Comparison of ENCODE assay signal across 25 cellular contexts in genomic region chr4:138689182-138689546, GRCh38.
"Had no signal": no experiment of that assay in that cellular context is flagged by ENCODE, and none has a peak within 500 bp of the region (broad histone marks: within the 10 kb centered on the region; RNA-seq: fewer than 3 reads in every experiment).

No MANE protein-coding gene starts in this region.

- H3K27ac ChIP-seq: brain microvascular endothelial cell, coronary artery, dorsolateral prefrontal cortex, esophagus muscularis mucosa had no signal

- H3K4me3 ChIP-seq: coronary artery, dorsolateral prefrontal cortex, esophagus muscularis mucosa had no signal

- H3K27me3 ChIP-seq: brain microvascular endothelial cell, dorsolateral prefrontal cortex had no signal

- H3K36me3 ChIP-seq: brain microvascular endothelial cell, esophagus muscularis mucosa had no signal

- ATAC-seq: activated CD4-positive, CD25-positive, alpha-beta regulatory T cell treated with anti-CD3 and anti-CD28 coated beads, Interleukin-2, amount 50 U/mL, for 24 hours; activated CD8-positive, alpha-beta T cell treated with anti-CD3 and anti-CD28 coated beads for 36 hours; activated T-cell treated with anti-CD3 and anti-CD28 coated beads, Interleukin-2, amount 50 U/mL, for 4 hours; activated T-helper 17 cell treated with anti-CD3 and anti-CD28 coated beads, Interleukin-2, amount 50 U/mL, for 72 hours; T-helper 17 cell had no signal

- DNase-seq: activated B cell treated with CpG ODN at 0.5 μM for 24 hours; activated CD4-positive, alpha-beta T cell treated with anti-CD3 and anti-CD28 coated beads for 48 hours; activated CD4-positive, alpha-beta T cell treated with anti-CD3 and anti-CD28 coated beads, Interleukin-2, amount 50 U/mL, for 1 hour; activated CD4-positive, alpha-beta T cell treated with anti-CD3 and anti-CD28 coated beads, Interleukin-2, amount 50 U/mL, for 48 hours; activated CD8-positive, alpha-beta memory T cell treated with anti-CD3 and anti-CD28 coated beads for 24 hours; activated CD8-positive, alpha-beta T cell treated with anti-CD3 and anti-CD28 coated beads for 36 hours; activated effector memory CD4-positive, alpha-beta T cell treated with Interleukin-2 at 50 U/mL for 16 hours; activated gamma-delta T cell treated with Interleukin-2 at 50 U/mL for 16 hours; activated naive CD4-positive, alpha-beta T cell treated with anti-CD3 and anti-CD28 coated beads, Interleukin-2, amount 50 U/mL, for 16 hours; activated naive CD4-positive, alpha-beta T cell treated with Interleukin-2 at 50 U/mL for 16 hours; activated T-cell treated with anti-CD3 and anti-CD28 coated beads, Interleukin-2, amount 50 U/mL, for 4 hours; amniotic stem cell; anterior cingulate cortex; brain microvascular endothelial cell; dorsolateral prefrontal cortex; effector memory CD4-positive, alpha-beta T cell; endodermal cell; head of caudate nucleus; hypothalamus; T-helper 17 cell; T1000 had no signal
